ENCODE assay signal across 10 cellular contexts in the genomic region with DNA sequence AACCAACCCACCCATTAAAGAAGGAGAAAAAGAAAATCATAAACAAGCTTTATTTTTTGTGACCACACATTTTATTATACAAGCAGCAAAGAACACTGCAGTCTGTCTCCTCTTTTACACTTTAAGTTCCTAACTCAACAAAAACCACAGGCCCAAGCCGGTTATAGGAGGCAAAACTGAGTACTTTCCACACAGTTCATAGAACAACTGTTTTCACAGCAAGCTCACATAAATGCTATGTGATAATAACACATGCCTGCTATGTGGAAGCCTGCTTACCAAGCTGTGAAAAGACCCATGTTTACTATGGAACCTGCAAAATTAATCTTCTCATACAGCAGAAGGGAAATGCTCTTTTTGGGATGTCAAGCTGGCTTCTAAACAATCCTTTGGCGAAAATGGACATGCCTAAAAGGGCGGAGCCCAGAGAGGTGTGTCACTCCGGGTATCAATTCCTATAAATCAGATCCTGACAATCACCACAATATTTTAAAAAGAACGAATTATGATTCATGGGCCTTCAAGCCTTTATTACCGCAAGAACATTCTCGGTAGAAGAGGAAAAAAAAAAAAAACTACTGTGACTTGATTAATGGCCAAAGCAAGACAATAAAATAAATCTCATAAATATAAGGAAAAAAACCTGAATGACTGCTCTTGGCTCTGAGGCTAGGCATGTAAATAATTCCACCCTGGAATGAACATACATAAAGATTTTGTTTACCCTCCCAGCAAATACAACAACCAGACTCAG. TPM values are rescaled to one million over a fixed set of nuclear protein-coding genes. Genes with fewer than 3 reads are reported as not detected.
DNase-seq lines count a peak whose midpoint lies in the region; ATAC-seq and TF ChIP-seq lines count a peak whose summit lies in the region.
"Had no signal": no experiment of that assay in that cellular context is flagged by ENCODE, and none has a peak within 500 bp of the region (broad histone marks: within the 10 kb centered on the region; RNA-seq: fewer than 3 reads in every experiment).

No MANE protein-coding gene starts in this region.

- TF ChIP-seq RAD21 in neural cell (conservative IDR thresholded peaks at IDR 0.05): no peak

- H3K9me3 Mint-ChIP-seq in CD8-positive, alpha-beta T cell: no peaks in the 10 kb centered on the region
- no peaks in the 10 kb centered on the region for H3K9me3 Mint-ChIP-seq in dendritic cell treated with granulocyte-macrophage colony-stimulating factor and Interleukin-4, amounts not matched to agents 40 ng/mL and 50 ng/mL, for 4 days

- CTCF ChIA-PET in CD8-positive, alpha-beta T cell (lab: Charles Lee): interaction anchor here (0.6 to 2.1 kb wide), 8 partner anchors 53 to 194 kb away, joined by 3 to 6 read pairs (median 4); no protein-coding TSS in a partner anchor

- no peaks in the 10 kb centered on the region for H3K9me3 ChIP-seq in CD8-positive, alpha-beta T cell (ENCODE audit: low read length)
- H3K9me3 ChIP-seq in Karpas-422 (ENCODE audit: low read length) (no peaks in the 10 kb centered on the region), neural cell (ENCODE audit: low read length) (no peaks in the 10 kb centered on the region)

- H3K27me3 Mint-ChIP-seq in CD8-positive, alpha-beta T cell (ENCODE audit: low read depth): no peaks in the 10 kb centered on the region
- peaks cover 2% of the 10 kb centered on the region for H3K27me3 Mint-ChIP-seq in dendritic cell treated with granulocyte-macrophage colony-stimulating factor and Interleukin-4, amounts not matched to agents 40 ng/mL and 50 ng/mL, for 4 days

- peaks cover 69% of the 10 kb centered on the region for H3K4me1 Mint-ChIP-seq in CD8-positive, alpha-beta T cell (ENCODE audit: low read depth)
- H3K4me1 Mint-ChIP-seq in dendritic cell treated with granulocyte-macrophage colony-stimulating factor and Interleukin-4, amounts not matched to agents 40 ng/mL and 50 ng/mL, for 4 days (ENCODE audit: low read depth): peaks cover 74% of the 10 kb centered on the region

- no peak overlapping the region for H3K27ac ChIP-seq in CD8-positive, alpha-beta T cell (ENCODE audit: low read depth, low read length)
- H3K27ac ChIP-seq in Karpas-422 (ENCODE audit: low read length): peak overlapping the region; percentile 92
- H3K27ac ChIP-seq in neural cell (ENCODE audit: low read length): peak overlapping the region; percentile 9

- peaks cover 34% of the 10 kb centered on the region for H3K4me1 ChIP-seq in CD8-positive, alpha-beta T cell (ENCODE audit: insufficient read depth, low read length)
- H3K4me1 ChIP-seq in Karpas-422 (ENCODE audit: low read length): peaks cover 62% of the 10 kb centered on the region

- peaks cover 76% of the 10 kb centered on the region for H3K79me2 ChIP-seq in Karpas-422 (ENCODE audit: low read length)
- peaks cover 57% of the 10 kb centered on the region for H3K79me2 ChIP-seq in neural cell (replicated peaks; ENCODE audit: insufficient read depth, low read length)

- no peaks in the 10 kb centered on the region for H3K27me3 ChIP-seq in CD8-positive, alpha-beta T cell (ENCODE audit: insufficient read depth, low read length)
- H3K27me3 ChIP-seq in Karpas-422 (ENCODE audit: low read length): no peaks in the 10 kb centered on the region
- no peaks in the 10 kb centered on the region for H3K27me3 ChIP-seq in neural cell (ENCODE audit: insufficient read depth, low read depth, low read length)

- H3K4me3 ChIP-seq in CD8-positive, alpha-beta T cell (ENCODE audit: low read depth, low read length): peak overlapping the region; percentile 98
- H3K4me3 ChIP-seq in Karpas-422 (ENCODE audit: low read length) (peak overlapping the region; percentile 86), neural cell (ENCODE audit: low read length) (peak overlapping the region; percentile 94)

- H3K9me2 ChIP-seq in Karpas-422 (replicated peaks; ENCODE audit: insufficient read depth, low read length) (no peaks in the 10 kb centered on the region), neural cell (ENCODE audit: insufficient read depth, low read length) (no peaks in the 10 kb centered on the region)

- H3K27ac Mint-ChIP-seq in CD8-positive, alpha-beta T cell: peak overlapping the region; percentile 93
- peak overlapping the region; percentile 47 for H3K27ac Mint-ChIP-seq in dendritic cell treated with granulocyte-macrophage colony-stimulating factor and Interleukin-4, amounts not matched to agents 40 ng/mL and 50 ng/mL, for 4 days

- H2AFZ ChIP-seq in Karpas-422 (ENCODE audit: low read length) (no peak overlapping the region), neural cell (ENCODE audit: low read depth, low read length) (no peak overlapping the region)

- no peak for ATAC-seq in CD8-positive, alpha-beta T cell

- DNase-seq in CD8-positive, alpha-beta T cell: no peak
- DNase-seq in Karpas-422 (no peak), SW480 (ENCODE audit: low spot score) (no peak), NCI-H2196 treated with DMSO at 0.1 percent for 48 hours (lab: John Stamatoyannopoulos, UW; ENCODE audit: unreplicated experiment) (no peak), cardiac septum (ENCODE audit: low spot score) (no peak), posterior vena cava (ENCODE audit: low spot score) (no peak)
- DNase-seq: activated gamma-delta T cell treated with Interleukin-2 at 50 U/mL for 16 hours; stimulated activated CD4-positive, alpha-beta T cell treated with anti-CD3 and anti-CD28 coated beads, Interleukin-12 subunit alpha, Interleukin-12 subunit beta, amount 100 ng/mL, for 4 hours had no signal

- no peak for TF ChIP-seq EP300 in neural cell (conservative IDR thresholded peaks at IDR 0.05; ENCODE audit: poor library complexity, severe bottlenecking)

- peaks cover 41% of the 10 kb centered on the region for H3K36me3 Mint-ChIP-seq in CD8-positive, alpha-beta T cell
- H3K36me3 Mint-ChIP-seq in dendritic cell treated with granulocyte-macrophage colony-stimulating factor and Interleukin-4, amounts not matched to agents 40 ng/mL and 50 ng/mL, for 4 days (ENCODE audit: low read depth): peaks cover 55% of the 10 kb centered on the region

- H3F3A ChIP-seq in neural cell (ENCODE audit: insufficient read depth, low read length, poor library complexity, severe bottlenecking): peaks cover 13% of the 10 kb centered on the region

- POLR2A ChIA-PET in CD8-positive, alpha-beta T cell (lab: Charles Lee): interaction anchor here (0.7 to 8.1 kb wide), 6 partner anchors 14 to 83 kb away, joined by 3 to 115 read pairs (median 4); no protein-coding TSS in a partner anchor

- H4K20me1 ChIP-seq in Karpas-422 (ENCODE audit: insufficient read depth, low read depth, low read length) (peaks cover 11% of the 10 kb centered on the region), neural cell (ENCODE audit: insufficient read depth) (no peaks in the 10 kb centered on the region)

- H3K9ac ChIP-seq in Karpas-422 (ENCODE audit: low read length) (peak overlapping the region; percentile 85), neural cell (ENCODE audit: low read length) (peak overlapping the region; percentile 100)

- H3K36me3 ChIP-seq in CD8-positive, alpha-beta T cell (ENCODE audit: insufficient read depth, low read length): no peaks in the 10 kb centered on the region
- H3K36me3 ChIP-seq in Karpas-422 (ENCODE audit: insufficient read depth, low read length): peaks cover 36% of the 10 kb centered on the region
- H3K36me3 ChIP-seq in neural cell (ENCODE audit: insufficient read depth, low read length): no peaks in the 10 kb centered on the region

- TF ChIP-seq CTCF in CD8-positive, alpha-beta T cell (IDR thresholded peaks at IDR 0.05): no peak
- no peak for TF ChIP-seq CTCF in neural cell (IDR thresholded peaks at IDR 0.05; ENCODE audit: poor library complexity, severe bottlenecking)

- peak overlapping the region; percentile 100 for H3K4me3 Mint-ChIP-seq in CD8-positive, alpha-beta T cell
- peak overlapping the region; percentile 96 for H3K4me3 Mint-ChIP-seq in dendritic cell treated with granulocyte-macrophage colony-stimulating factor and Interleukin-4, amounts not matched to agents 40 ng/mL and 50 ng/mL, for 4 days

- peak overlapping the region; percentile 80 for H3K4me2 ChIP-seq in Karpas-422 (ENCODE audit: low read depth, low read length, poor library complexity, severe bottlenecking)
- peak overlapping the region; percentile 93 for H3K4me2 ChIP-seq in neural cell (ENCODE audit: low read length)

- intact Hi-C loops in CD8-positive, alpha-beta T cell (cut with DNase I, micrococcal nuclease): no loop called here
- intact Hi-C loops in dendritic cell treated with granulocyte-macrophage colony-stimulating factor and Interleukin-4, amounts not matched to agents 40 ng/mL and 50 ng/mL, for 4 days (cut with micrococcal nuclease): no loop called here
- intact Hi-C loops in cardiac septum (cut with DNase I) (no loop called here), posterior vena cava (cut with DNase I) (no loop called here)

TF ChIP-seq in neural cell, 6 proteins besides CTCF, POLR2A, EP300 and RAD21 (continues in another document):
- TF ChIP-seq POLR2AphosphoS5 (IDR thresholded peaks at IDR 0.05): no peak
- TF ChIP-seq, protein P1, sequence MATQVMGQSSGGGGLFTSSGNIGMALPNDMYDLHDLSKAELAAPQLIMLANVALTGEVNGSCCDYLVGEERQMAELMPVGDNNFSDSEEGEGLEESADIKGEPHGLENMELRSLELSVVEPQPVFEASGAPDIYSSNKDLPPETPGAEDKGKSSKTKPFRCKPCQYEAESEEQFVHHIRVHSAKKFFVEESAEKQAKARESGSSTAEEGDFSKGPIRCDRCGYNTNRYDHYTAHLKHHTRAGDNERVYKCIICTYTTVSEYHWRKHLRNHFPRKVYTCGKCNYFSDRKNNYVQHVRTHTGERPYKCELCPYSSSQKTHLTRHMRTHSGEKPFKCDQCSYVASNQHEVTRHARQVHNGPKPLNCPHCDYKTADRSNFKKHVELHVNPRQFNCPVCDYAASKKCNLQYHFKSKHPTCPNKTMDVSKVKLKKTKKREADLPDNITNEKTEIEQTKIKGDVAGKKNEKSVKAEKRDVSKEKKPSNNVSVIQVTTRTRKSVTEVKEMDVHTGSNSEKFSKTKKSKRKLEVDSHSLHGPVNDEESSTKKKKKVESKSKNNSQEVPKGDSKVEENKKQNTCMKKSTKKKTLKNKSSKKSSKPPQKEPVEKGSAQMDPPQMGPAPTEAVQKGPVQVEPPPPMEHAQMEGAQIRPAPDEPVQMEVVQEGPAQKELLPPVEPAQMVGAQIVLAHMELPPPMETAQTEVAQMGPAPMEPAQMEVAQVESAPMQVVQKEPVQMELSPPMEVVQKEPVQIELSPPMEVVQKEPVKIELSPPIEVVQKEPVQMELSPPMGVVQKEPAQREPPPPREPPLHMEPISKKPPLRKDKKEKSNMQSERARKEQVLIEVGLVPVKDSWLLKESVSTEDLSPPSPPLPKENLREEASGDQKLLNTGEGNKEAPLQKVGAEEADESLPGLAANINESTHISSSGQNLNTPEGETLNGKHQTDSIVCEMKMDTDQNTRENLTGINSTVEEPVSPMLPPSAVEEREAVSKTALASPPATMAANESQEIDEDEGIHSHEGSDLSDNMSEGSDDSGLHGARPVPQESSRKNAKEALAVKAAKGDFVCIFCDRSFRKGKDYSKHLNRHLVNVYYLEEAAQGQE (IDR thresholded peaks at IDR 0.05; ENCODE audit: borderline replicate concordance): no peak

RNA-seq across cellular contexts. Expression of a gene that starts 2.6 kb away (rescaled TPM):
- 10 to 100 TPM; 20.2 to 20.4 TPM for total RNA-seq in CD8-positive, alpha-beta T cell
- total RNA-seq in Karpas-422 (2014; rRNA removed; shearing (Covaris generic); ENCODE audit: low replicate concordance): 30.2 and 32.7 TPM in 2 replicates
- polyA plus RNA-seq in neural cell: 4.3 and 4.5 TPM in 2 replicates
- polyA minus RNA-seq in neural cell: 8.8 and 10.0 TPM in 2 replicates
- 0.86 TPM for total RNA-seq in cardiac septum
- 1 to 10 TPM; 3.4 to 5.6 TPM for total RNA-seq in posterior vena cava
